26 cellular contexts compared by ENCODE assay signal in genomic region chr4:109044446-109044845, GRCh38.
"Had no signal": no experiment of that assay in that cellular context is flagged by ENCODE, and none has a peak within 500 bp of the region (broad histone marks: within the 10 kb centered on the region; RNA-seq: fewer than 3 reads in every experiment).

No MANE protein-coding gene starts in this region.

- FAIRE-seq: bronchial epithelial cell, endometrium, frontal cortex had no signal

- H3K4me1 ChIP-seq: colonic mucosa, left ventricle myocardium inferior, tibial nerve had no signal

- H3K27me3 ChIP-seq: colonic mucosa, esophagus squamous epithelium, tibial nerve had no signal

- H3K9me3 ChIP-seq: colonic mucosa, esophagus squamous epithelium, left ventricle myocardium inferior, tibial nerve had no signal

- DNase-seq: activated CD4-positive, alpha-beta T cell treated with anti-CD3 and anti-CD28 coated beads for 36 hours; activated CD4-positive, alpha-beta T cell treated with anti-CD3 and anti-CD28 coated beads, Interleukin-2, amount 50 U/mL, for 48 hours; activated CD4-positive, CD25-positive, alpha-beta regulatory T cell; activated CD8-positive, alpha-beta memory T cell treated with anti-CD3 and anti-CD28 coated beads for 24 hours; activated effector memory CD4-positive, alpha-beta T cell treated with Interleukin-2 at 50 U/mL for 16 hours; activated naive CD4-positive, alpha-beta T cell treated with Interleukin-2 at 50 U/mL for 16 hours; anterior cingulate cortex; colonic mucosa; effector CD8-positive, alpha-beta T cell; esophagus squamous epithelium; glutamatergic neuron; islet precursor cell; left ventricle myocardium inferior; mesendoderm; posterior cingulate gyrus; right cardiac atrium; stimulated activated CD4-positive, alpha-beta T cell treated with anti-CD3 and anti-CD28 coated beads, Interleukin-2, amount 100 ng/mL, for 48 hours; stimulated activated naive CD4-positive, alpha-beta T cell treated with Interleukin-2 at 50 U/mL for 16 hours; T-helper 2 cell had no signal

- H3K36me3 ChIP-seq: colonic mucosa, esophagus squamous epithelium, left ventricle myocardium inferior, tibial nerve had no signal

- H3K27ac ChIP-seq: colonic mucosa, epithelial cell of prostate, esophagus squamous epithelium, left ventricle myocardium inferior, tibial nerve had no signal

- ATAC-seq: activated CD4-positive, alpha-beta T cell treated with anti-CD3 and anti-CD28 coated beads for 36 hours; natural killer cell treated with Interleukin-12 subunit alpha and Interleukin-12 subunit beta and Interleukin-15 and Interleukin-18, amount 100 ng/mL, for 72 hours; right cardiac atrium had no signal

- H3K4me3 ChIP-seq: colonic mucosa, esophagus squamous epithelium, left ventricle myocardium inferior, lung, tibial nerve had no signal
